Comparison of ENCODE assay signal across 26 cellular contexts in the genomic region with DNA sequence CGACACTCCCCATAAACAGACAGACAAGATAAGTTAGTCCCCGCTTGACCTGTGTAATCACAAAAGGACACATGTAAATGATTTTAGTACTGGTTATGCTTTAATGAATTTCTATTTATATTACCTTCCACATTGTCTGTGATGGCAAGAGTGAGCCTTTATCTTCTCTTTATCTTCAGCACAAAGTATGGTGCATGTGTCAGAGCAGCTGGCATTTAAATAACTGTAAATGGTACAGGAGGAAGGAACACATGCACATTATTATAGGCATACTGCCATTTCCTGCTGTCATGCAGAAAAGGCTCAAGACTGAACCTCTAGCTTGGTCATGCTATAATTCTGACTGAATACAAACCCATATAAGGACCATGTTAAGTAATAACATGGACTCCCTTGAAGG.
"Had no signal": no experiment of that assay in that cellular context is flagged by ENCODE, and none has a peak within 500 bp of the region (broad histone marks: within the 10 kb centered on the region; RNA-seq: fewer than 3 reads in every experiment).

No MANE protein-coding gene starts in this region.

- H3K36me3 ChIP-seq: ascending aorta, cardiac muscle cell, MG63, Peyer's patch, SJSA1 had no signal

- H3K27ac ChIP-seq: ascending aorta, cardiac muscle cell, Peyer's patch, SJSA1 had no signal

- H3K4me3 ChIP-seq: ascending aorta, cardiac muscle cell, MG63, Peyer's patch, SJSA1 had no signal

- DNase-seq: activated CD4-positive, alpha-beta T cell treated with anti-CD3 and anti-CD28 coated beads, Interleukin-2, amount 10 ng/mL, durations not matched to agents 24 days and 14 days; activated CD4-positive, alpha-beta T cell treated with anti-CD3 and anti-CD28 coated beads, Interleukin-2, amount 50 U/mL, for 4 hours; activated CD8-positive, alpha-beta T cell treated with anti-CD3 and anti-CD28 coated beads for 36 hours; activated gamma-delta T cell; activated naive CD4-positive, alpha-beta T cell treated with Interleukin-2 at 50 U/mL for 16 hours; activated naive CD8-positive, alpha-beta T cell treated with anti-CD3 and anti-CD28 coated beads, Interleukin-2, amount 10 ng/mL, durations not matched to agents 7 days and 5 days; activated T-cell treated with anti-CD3 and anti-CD28 coated beads, Interleukin-2, amount 50 U/mL, for 1 hour; activated T-cell treated with anti-CD3 and anti-CD28 coated beads, Interleukin-2, amount 50 U/mL, for 72 hours; amygdala; Karpas-422; KBM-7; MG63; MV-4-11; NCI-H1092; NCI-H1436 treated with DMSO at 0.1 percent for 48 hours; NCI-H1694 treated with DMSO at 0.1 percent for 48 hours; NCI-H2029; NCI-H510A; PC-3; Peyer's patch; RPMI8226; SHP77 treated with DMSO at 0.1 percent for 48 hours; T1000 had no signal

- H3K4me1 ChIP-seq: ascending aorta, Peyer's patch, SJSA1 had no signal

- H3K9me3 ChIP-seq: ascending aorta, MG63, Peyer's patch, SJSA1 had no signal

- H3K27me3 ChIP-seq: ascending aorta, cardiac muscle cell, MG63, Peyer's patch, SJSA1 had no signal
